Comparison of ENCODE assay signal across 32 cellular contexts in genomic region chr19:2497186-2497585, GRCh38. TPM values are rescaled to one million over a fixed set of nuclear protein-coding genes. Genes with fewer than 3 reads are reported as not detected.
"Had no signal": no experiment of that assay in that cellular context is flagged by ENCODE, and none has a peak within 500 bp of the region (broad histone marks: within the 10 kb centered on the region; RNA-seq: fewer than 3 reads in every experiment).

No MANE protein-coding gene starts in this region.

- H3K27ac Mint-ChIP-seq: activated CD4-positive, alpha-beta memory T cell treated with anti-CD3 and anti-CD28 coated beads for 36 hours; activated naive CD4-positive, alpha-beta T cell treated with anti-CD3 and anti-CD28 coated beads, Interleukin-2, amount 50 U/mL, for 24 hours; activated naive CD8-positive, alpha-beta T cell treated with anti-CD3 and anti-CD28 coated beads, Interleukin-2, amount 50 U/mL, for 24 hours; mesothelial cell of epicardium; T-helper 1 cell treated with Interleukin-12 subunit alpha and Interleukin-12 subunit beta and Interleukin-4 antibody, amounts not matched to agents 30 μg/mL and 1 μg/mL, for 36 hours had no signal

- H3K4me3 ChIP-seq: breast epithelium, esophagus muscularis mucosa, left ventricle myocardium inferior, psoas muscle, testis, transverse colon had no signal

- H3K4me3 Mint-ChIP-seq: activated CD4-positive, alpha-beta memory T cell treated with anti-CD3 and anti-CD28 coated beads for 36 hours had no signal

- H3K9me3 Mint-ChIP-seq: activated CD4-positive, alpha-beta memory T cell treated with anti-CD3 and anti-CD28 coated beads for 36 hours; activated naive CD4-positive, alpha-beta T cell treated with anti-CD3 and anti-CD28 coated beads, Interleukin-2, amount 50 U/mL, for 24 hours; activated naive CD8-positive, alpha-beta T cell treated with anti-CD3 and anti-CD28 coated beads, Interleukin-2, amount 50 U/mL, for 24 hours; central memory CD8-positive, alpha-beta T cell; mesothelial cell of epicardium; naive thymus-derived CD4-positive, alpha-beta T cell; T-helper 1 cell treated with Interleukin-12 subunit alpha and Interleukin-12 subunit beta and Interleukin-4 antibody, amounts not matched to agents 30 μg/mL and 1 μg/mL, for 36 hours had no signal

- H3K9ac ChIP-seq: parathyroid adenoma had no signal

- H3K9me3 ChIP-seq: breast epithelium, esophagus muscularis mucosa, left ventricle myocardium inferior, psoas muscle, testis, transverse colon had no signal

- H3K36me3 ChIP-seq: breast epithelium, esophagus muscularis mucosa, left ventricle myocardium inferior, transverse colon, WERI-Rb-1 had no signal

- H2AFZ ChIP-seq: parathyroid adenoma had no signal

- H3K36me3 Mint-ChIP-seq: activated CD4-positive, alpha-beta memory T cell treated with anti-CD3 and anti-CD28 coated beads for 36 hours; activated naive CD4-positive, alpha-beta T cell treated with anti-CD3 and anti-CD28 coated beads, Interleukin-2, amount 50 U/mL, for 24 hours; mesothelial cell of epicardium; naive thymus-derived CD4-positive, alpha-beta T cell had no signal

- H3K27me3 ChIP-seq: breast epithelium, esophagus muscularis mucosa, testis, transverse colon had no signal

- H3K79me2 ChIP-seq: parathyroid adenoma had no signal

- DNase-seq: activated CD4-positive, alpha-beta memory T cell treated with anti-CD3 and anti-CD28 coated beads for 36 hours; activated CD4-positive, alpha-beta T cell treated with anti-CD3 and anti-CD28 coated beads for 48 hours; activated CD8-positive, alpha-beta memory T cell treated with anti-CD3 and anti-CD28 coated beads, Interleukin-2, amount 50 U/mL, for 4 hours; activated gamma-delta T cell treated with Interleukin-2 at 50 U/mL for 16 hours; activated naive CD8-positive, alpha-beta T cell treated with anti-CD3 and anti-CD28 coated beads, Interleukin-2, amount 50 U/mL, for 24 hours; activated T-cell treated with anti-CD3 and anti-CD28 coated beads, Interleukin-2, amount 50 U/mL, for 1 hour; amygdala; dermis blood vessel endothelial cell; effector CD4-positive, alpha-beta T cell; foreskin melanocyte; left ventricle myocardium inferior; naive thymus-derived CD4-positive, alpha-beta T cell; psoas muscle; stimulated activated CD4-positive, alpha-beta T cell treated with anti-CD3 and anti-CD28 coated beads, Interleukin-2, amount 100 ng/mL, for 48 hours; stimulated activated naive CD8-positive, alpha-beta T cell treated with anti-CD3 and anti-CD28 coated beads, Interleukin-15, Interleukin-2, amounts not matched to agents 100 U/mL and 50 U/mL, for 24 hours; T-helper 9 cell; testis; transverse colon; WERI-Rb-1 had no signal

- ATAC-seq: activated CD4-positive, CD25-positive, alpha-beta regulatory T cell treated with anti-CD3 and anti-CD28 coated beads, Interleukin-2, amount 50 U/mL, for 24 hours; activated naive CD8-positive, alpha-beta T cell treated with anti-CD3 and anti-CD28 coated beads, Interleukin-2, amount 50 U/mL, for 24 hours; naive thymus-derived CD4-positive, alpha-beta T cell; psoas muscle; stimulated activated naive CD8-positive, alpha-beta T cell treated with anti-CD3 and anti-CD28 coated beads, Interleukin-15, Interleukin-2, amounts not matched to agents 100 U/mL and 50 U/mL, for 24 hours had no signal

- H3K27ac ChIP-seq: left ventricle myocardium inferior, testis, WERI-Rb-1 had no signal

- FAIRE-seq: colon, islet of Langerhans, TTC549, urothelium cell line had no signal

RNA-seq across cellular contexts. Expression of gene GADD45B, which starts 21.3 kb away (rescaled TPM):
- polyA plus RNA-seq: neural cell had no signal
